30 cellular contexts compared by ENCODE assay signal in genomic region chr20:38267251-38267650, GRCh38. TPM values are rescaled to one million over a fixed set of nuclear protein-coding genes. Genes with fewer than 3 reads are reported as not detected.
"Had no signal": no experiment of that assay in that cellular context is flagged by ENCODE, and none has a peak within 500 bp of the region (broad histone marks: within the 10 kb centered on the region; RNA-seq: fewer than 3 reads in every experiment).

No MANE protein-coding gene starts in this region.

- H3K9me3 ChIP-seq: ascending aorta, Peyer's patch, SJSA1, SK-N-SH had no signal

- H3K27ac Mint-ChIP-seq: activated CD4-positive, alpha-beta T cell treated with anti-CD3 and anti-CD28 coated beads for 36 hours; activated CD4-positive, alpha-beta T cell treated with anti-CD3 and anti-CD28 coated beads, Interleukin-2, amount 10 ng/mL, durations not matched to agents 7 days and 5 days; activated CD8-positive, alpha-beta T cell treated with anti-CD3 and anti-CD28 coated beads, Interleukin-2, amount 10 ng/mL, durations not matched to agents 7 days and 5 days; activated naive CD4-positive, alpha-beta T cell treated with anti-CD3 and anti-CD28 coated beads, Interleukin-2, amount 50 U/mL, for 24 hours; activated naive CD8-positive, alpha-beta T cell treated with anti-CD3 and anti-CD28 coated beads, Interleukin-2, amount 10 ng/mL, durations not matched to agents 7 days and 5 days; activated T-cell treated with anti-CD3 and anti-CD28 coated beads, Interleukin-2, amount 50 U/mL, for 24 hours; activated T-helper 2 cell treated with anti-CD3 and anti-CD28 coated beads, Interferon-gamma antibody, Interleukin-2, Interleukin-4, amounts not matched to agents 10 μg/mL and 5 μg/mL and 100 μg/mL, durations not matched to agents 14 hours and 24 hours and 36 hours; T-helper 1 cell treated with Interleukin-12 subunit alpha and Interleukin-12 subunit beta and Interleukin-4 antibody, amounts not matched to agents 30 μg/mL and 1 μg/mL, for 36 hours; T-helper 2 cell treated with Interferon-gamma antibody and Interleukin-4, amounts not matched to agents 5 μg/mL and 100 μg/mL, for 36 hours; WTC11 had no signal

- H3K4me1 Mint-ChIP-seq: activated CD4-positive, alpha-beta T cell treated with anti-CD3 and anti-CD28 coated beads for 36 hours; activated CD4-positive, alpha-beta T cell treated with anti-CD3 and anti-CD28 coated beads, Interleukin-2, amount 10 ng/mL, durations not matched to agents 7 days and 5 days; activated naive CD4-positive, alpha-beta T cell treated with anti-CD3 and anti-CD28 coated beads, Interleukin-2, amount 50 U/mL, for 24 hours; activated naive CD8-positive, alpha-beta T cell treated with anti-CD3 and anti-CD28 coated beads, Interleukin-2, amount 10 ng/mL, durations not matched to agents 7 days and 5 days; WTC11 had no signal

- H3K27ac ChIP-seq: Peyer's patch, SJSA1 had no signal

- H3K27me3 ChIP-seq: ascending aorta, Peyer's patch, SJSA1 had no signal

- H3K9me3 Mint-ChIP-seq: activated CD4-positive, alpha-beta T cell treated with anti-CD3 and anti-CD28 coated beads, Interleukin-2, amount 10 ng/mL, durations not matched to agents 7 days and 5 days; activated naive CD4-positive, alpha-beta T cell treated with anti-CD3 and anti-CD28 coated beads, Interleukin-2, amount 50 U/mL, for 24 hours; activated T-cell treated with anti-CD3 and anti-CD28 coated beads, Interleukin-2, amount 50 U/mL, for 24 hours; activated T-helper 2 cell treated with anti-CD3 and anti-CD28 coated beads, Interferon-gamma antibody, Interleukin-2, Interleukin-4, amounts not matched to agents 10 μg/mL and 5 μg/mL and 100 μg/mL, durations not matched to agents 14 hours and 24 hours and 36 hours; T-helper 1 cell treated with Interleukin-12 subunit alpha and Interleukin-12 subunit beta and Interleukin-4 antibody, amounts not matched to agents 30 μg/mL and 1 μg/mL, for 36 hours; T-helper 2 cell treated with Interferon-gamma antibody and Interleukin-4, amounts not matched to agents 5 μg/mL and 100 μg/mL, for 36 hours had no signal

- H3K36me3 ChIP-seq: ascending aorta, Peyer's patch, SJSA1 had no signal

- DNase-seq: activated CD4-positive, alpha-beta T cell treated with anti-CD3 and anti-CD28 coated beads for 36 hours; activated CD4-positive, alpha-beta T cell treated with anti-CD3 and anti-CD28 coated beads, Interleukin-2, amount 10 ng/mL, durations not matched to agents 7 days and 5 days; activated CD4-positive, alpha-beta T cell treated with anti-CD3 and anti-CD28 coated beads, Interleukin-2, amount 50 U/mL, for 48 hours; activated CD8-positive, alpha-beta T cell treated with anti-CD3 and anti-CD28 coated beads, Interleukin-2, amount 10 ng/mL, durations not matched to agents 7 days and 5 days; activated gamma-delta T cell; activated naive CD4-positive, alpha-beta T cell treated with Interleukin-2 at 50 U/mL for 16 hours; activated naive CD8-positive, alpha-beta T cell treated with anti-CD3 and anti-CD28 coated beads, Interleukin-2, amount 10 ng/mL, durations not matched to agents 7 days and 5 days; activated T-cell treated with anti-CD3 and anti-CD28 coated beads, Interleukin-2, amount 50 U/mL, for 24 hours; amygdala; NCI-H1092; NCI-H1436 treated with DMSO at 0.1 percent for 48 hours; NCI-H1694 treated with DMSO at 0.1 percent for 48 hours; NCI-H2029; NCI-H345; NK-92 treated with Interleukin-12 subunit alpha and Interleukin-12 subunit beta, amount 100 ng/mL, for 24 hours; PC-3; Peyer's patch; RPMI8226; SHP77 treated with DMSO at 0.1 percent for 48 hours; SK-N-SH had no signal

- H3K4me3 ChIP-seq: ascending aorta, K562, Peyer's patch, SJSA1 had no signal

- H3K4me3 Mint-ChIP-seq: activated CD4-positive, alpha-beta T cell treated with anti-CD3 and anti-CD28 coated beads for 36 hours; activated CD4-positive, alpha-beta T cell treated with anti-CD3 and anti-CD28 coated beads, Interleukin-2, amount 10 ng/mL, durations not matched to agents 7 days and 5 days; activated CD8-positive, alpha-beta T cell treated with anti-CD3 and anti-CD28 coated beads, Interleukin-2, amount 10 ng/mL, durations not matched to agents 7 days and 5 days; activated naive CD4-positive, alpha-beta T cell treated with anti-CD3 and anti-CD28 coated beads, Interleukin-2, amount 50 U/mL, for 24 hours; activated naive CD8-positive, alpha-beta T cell treated with anti-CD3 and anti-CD28 coated beads, Interleukin-2, amount 10 ng/mL, durations not matched to agents 7 days and 5 days; activated T-cell treated with anti-CD3 and anti-CD28 coated beads, Interleukin-2, amount 50 U/mL, for 24 hours; T-helper 1 cell treated with Interleukin-12 subunit alpha and Interleukin-12 subunit beta and Interleukin-4 antibody, amounts not matched to agents 30 μg/mL and 1 μg/mL, for 36 hours; T-helper 2 cell treated with Interferon-gamma antibody and Interleukin-4, amounts not matched to agents 5 μg/mL and 100 μg/mL, for 36 hours; WTC11 had no signal

- ATAC-seq: activated CD4-positive, alpha-beta T cell treated with anti-CD3 and anti-CD28 coated beads for 36 hours; activated CD4-positive, CD25-positive, alpha-beta regulatory T cell treated with anti-CD3 and anti-CD28 coated beads, Interleukin-2, amount 50 U/mL, for 24 hours; activated CD8-positive, alpha-beta T cell treated with anti-CD3 and anti-CD28 coated beads, Interleukin-2, amount 10 ng/mL, durations not matched to agents 7 days and 5 days; K562; PC-3; WTC11 had no signal

- H3K36me3 Mint-ChIP-seq: activated naive CD4-positive, alpha-beta T cell treated with anti-CD3 and anti-CD28 coated beads, Interleukin-2, amount 50 U/mL, for 24 hours; activated naive CD8-positive, alpha-beta T cell treated with anti-CD3 and anti-CD28 coated beads, Interleukin-2, amount 10 ng/mL, durations not matched to agents 7 days and 5 days; WTC11 had no signal

RNA-seq across cellular contexts. Expression of gene KIAA1755, which starts 6.7 kb away (rescaled TPM):
- total RNA-seq: activated CD4-positive, alpha-beta T cell treated with anti-CD3 and anti-CD28 coated beads for 36 hours; activated CD4-positive, alpha-beta T cell treated with anti-CD3 and anti-CD28 coated beads, Interleukin-2, amount 10 ng/mL, durations not matched to agents 7 days and 5 days; activated CD8-positive, alpha-beta T cell treated with anti-CD3 and anti-CD28 coated beads, Interleukin-2, amount 10 ng/mL, durations not matched to agents 7 days and 5 days; activated naive CD8-positive, alpha-beta T cell treated with anti-CD3 and anti-CD28 coated beads, Interleukin-2, amount 10 ng/mL, durations not matched to agents 7 days and 5 days; activated T-helper 2 cell treated with anti-CD3 and anti-CD28 coated beads, Interferon-gamma antibody, Interleukin-2, Interleukin-4, amounts not matched to agents 10 μg/mL and 5 μg/mL and 100 μg/mL, durations not matched to agents 14 hours and 24 hours and 36 hours; K562; NCI-H460 had no signal
- polyA plus RNA-seq: K562 had no signal

RNA-seq across cellular contexts. Expression of gene BPI, which starts 36.7 kb away (rescaled TPM):
- total RNA-seq: activated CD4-positive, alpha-beta T cell treated with anti-CD3 and anti-CD28 coated beads for 36 hours; activated CD4-positive, alpha-beta T cell treated with anti-CD3 and anti-CD28 coated beads, Interleukin-2, amount 10 ng/mL, durations not matched to agents 7 days and 5 days; activated CD8-positive, alpha-beta T cell treated with anti-CD3 and anti-CD28 coated beads, Interleukin-2, amount 10 ng/mL, durations not matched to agents 7 days and 5 days; activated naive CD8-positive, alpha-beta T cell treated with anti-CD3 and anti-CD28 coated beads, Interleukin-2, amount 10 ng/mL, durations not matched to agents 7 days and 5 days; activated T-helper 2 cell treated with anti-CD3 and anti-CD28 coated beads, Interferon-gamma antibody, Interleukin-2, Interleukin-4, amounts not matched to agents 10 μg/mL and 5 μg/mL and 100 μg/mL, durations not matched to agents 14 hours and 24 hours and 36 hours; ascending aorta; K562; NCI-H460; PC-3; Peyer's patch; WTC11 had no signal
- polyA plus RNA-seq: K562, SK-N-SH had no signal
